1 cellular context compared by ENCODE assay signal in genomic region chr20:370977-371754, GRCh38.
TF ChIP-seq lines count a peak whose summit lies in the region.

No MANE protein-coding gene starts in this region.

TF ChIP-seq in HepG2, 621 proteins besides CTCF, POLR2A, EP300 and RAD21 (continued from another document and continues in another):
- TF ChIP-seq, protein P1, sequence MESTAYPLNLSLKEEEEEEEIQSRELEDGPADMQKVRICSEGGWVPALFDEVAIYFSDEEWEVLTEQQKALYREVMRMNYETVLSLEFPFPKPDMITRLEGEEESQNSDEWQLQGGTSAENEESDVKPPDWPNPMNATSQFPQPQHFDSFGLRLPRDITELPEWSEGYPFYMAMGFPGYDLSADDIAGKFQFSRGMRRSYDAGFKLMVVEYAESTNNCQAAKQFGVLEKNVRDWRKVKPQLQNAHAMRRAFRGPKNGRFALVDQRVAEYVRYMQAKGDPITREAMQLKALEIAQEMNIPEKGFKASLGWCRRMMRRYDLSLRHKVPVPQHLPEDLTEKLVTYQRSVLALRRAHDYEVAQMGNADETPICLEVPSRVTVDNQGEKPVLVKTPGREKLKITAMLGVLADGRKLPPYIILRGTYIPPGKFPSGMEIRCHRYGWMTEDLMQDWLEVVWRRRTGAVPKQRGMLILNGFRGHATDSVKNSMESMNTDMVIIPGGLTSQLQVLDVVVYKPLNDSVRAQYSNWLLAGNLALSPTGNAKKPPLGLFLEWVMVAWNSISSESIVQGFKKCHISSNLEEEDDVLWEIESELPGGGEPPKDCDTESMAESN (CRISPR knock-in tag; conservative IDR thresholded peaks at IDR 0.05): no peak; the same call in 1 of the 2 replicates
- TF ChIP-seq ADNP (CRISPR knock-in tag; IDR thresholded peaks at IDR 0.05) (peak; percentile 23; the same call in 1 of the 2 replicates), ZNF235 (CRISPR knock-in tag; IDR thresholded peaks at IDR 0.05; ENCODE audit: borderline replicate concordance) (no peak), ZNF292 (CRISPR knock-in tag; IDR thresholded peaks at IDR 0.05; ENCODE audit: borderline replicate concordance, low read depth) (no peak), ZNF768 (CRISPR knock-in tag; IDR thresholded peaks at IDR 0.05) (peak; percentile 81), ZNF777 (CRISPR knock-in tag; IDR thresholded peaks at IDR 0.05) (no peak; the same call in 1 of the 2 replicates), ZNF616 (CRISPR knock-in tag; IDR thresholded peaks at IDR 0.05; ENCODE audit: low read depth) (no peak), TCF7L2 (IDR thresholded peaks at IDR 0.05; ENCODE audit: low read depth, low read length) (no peak), SMAD1 (CRISPR knock-in tag; IDR thresholded peaks at IDR 0.05; ENCODE audit: borderline replicate concordance, low read depth) (no peak), ZNF138 (CRISPR knock-in tag; IDR thresholded peaks at IDR 0.05; ENCODE audit: low read depth) (no peak), HNF4A (CRISPR knock-in tag; IDR thresholded peaks at IDR 0.05) (no peak), FOXK1 (CRISPR knock-in tag; IDR thresholded peaks at IDR 0.05; ENCODE audit: borderline replicate concordance, low read depth) (peak; percentile 60), GLI4 (CRISPR knock-in tag; IDR thresholded peaks at IDR 0.05; ENCODE audit: borderline replicate concordance) (no peak), KDM3A (CRISPR knock-in tag; IDR thresholded peaks at IDR 0.05; ENCODE audit: low read depth) (no peak), ZNF788 (CRISPR knock-in tag; IDR thresholded peaks at IDR 0.05; ENCODE audit: borderline replicate concordance) (0 out of 2 replicates have a peak, but pooled peaks have one; percentile 24), HOXA7 (CRISPR knock-in tag; IDR thresholded peaks at IDR 0.05) (no peak), ZNF224 (CRISPR knock-in tag; IDR thresholded peaks at IDR 0.05) (peak; percentile 58; the same call in 1 of the 2 replicates), ZNF180 (CRISPR knock-in tag; IDR thresholded peaks at IDR 0.05; ENCODE audit: borderline replicate concordance, low read depth) (no peak), SKI (IDR thresholded peaks at IDR 0.05; ENCODE audit: partially characterized antibody) (peak; percentile 98), PHF8 (CRISPR knock-in tag; IDR thresholded peaks at IDR 0.05) (no peak; the same call in 1 of the 2 replicates), ZNF773 (CRISPR knock-in tag; IDR thresholded peaks at IDR 0.05; ENCODE audit: borderline replicate concordance) (no peak; the same call in 1 of the 2 replicates), PHF5A (CRISPR knock-in tag; IDR thresholded peaks at IDR 0.05; ENCODE audit: low read depth, unreplicated experiment) (no peak), SP4 (CRISPR knock-in tag; IDR thresholded peaks at IDR 0.05) (no peak), ZNF317 (CRISPR knock-in tag; IDR thresholded peaks at IDR 0.05) (no peak), REST (IDR thresholded peaks at IDR 0.05; ENCODE audit: borderline replicate concordance in 1 of 2, low read depth in 1 of 2, low read length in 2 of 2) (no peak), ZNF414 (CRISPR knock-in tag; IDR thresholded peaks at IDR 0.05) (no peak), IKZF1 (IDR thresholded peaks at IDR 0.05) (no peak), ZNF253 (CRISPR knock-in tag; IDR thresholded peaks at IDR 0.05; ENCODE audit: borderline replicate concordance) (peak; percentile 74; the same call in 1 of the 2 replicates), GRHL1 (CRISPR knock-in tag; conservative IDR thresholded peaks at IDR 0.05) (no peak)
- TF ChIP-seq, protein P2, sequence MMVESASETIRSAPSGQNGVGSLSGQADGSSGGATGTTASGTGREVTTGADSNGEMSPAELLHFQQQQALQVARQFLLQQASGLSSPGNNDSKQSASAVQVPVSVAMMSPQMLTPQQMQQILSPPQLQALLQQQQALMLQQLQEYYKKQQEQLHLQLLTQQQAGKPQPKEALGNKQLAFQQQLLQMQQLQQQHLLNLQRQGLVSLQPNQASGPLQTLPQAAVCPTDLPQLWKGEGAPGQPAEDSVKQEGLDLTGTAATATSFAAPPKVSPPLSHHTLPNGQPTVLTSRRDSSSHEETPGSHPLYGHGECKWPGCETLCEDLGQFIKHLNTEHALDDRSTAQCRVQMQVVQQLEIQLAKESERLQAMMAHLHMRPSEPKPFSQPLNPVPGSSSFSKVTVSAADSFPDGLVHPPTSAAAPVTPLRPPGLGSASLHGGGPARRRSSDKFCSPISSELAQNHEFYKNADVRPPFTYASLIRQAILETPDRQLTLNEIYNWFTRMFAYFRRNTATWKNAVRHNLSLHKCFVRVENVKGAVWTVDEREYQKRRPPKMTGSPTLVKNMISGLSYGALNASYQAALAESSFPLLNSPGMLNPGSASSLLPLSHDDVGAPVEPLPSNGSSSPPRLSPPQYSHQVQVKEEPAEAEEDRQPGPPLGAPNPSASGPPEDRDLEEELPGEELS (CRISPR knock-in tag; IDR thresholded peaks at IDR 0.05): no peak
- TF ChIP-seq, protein P3, sequence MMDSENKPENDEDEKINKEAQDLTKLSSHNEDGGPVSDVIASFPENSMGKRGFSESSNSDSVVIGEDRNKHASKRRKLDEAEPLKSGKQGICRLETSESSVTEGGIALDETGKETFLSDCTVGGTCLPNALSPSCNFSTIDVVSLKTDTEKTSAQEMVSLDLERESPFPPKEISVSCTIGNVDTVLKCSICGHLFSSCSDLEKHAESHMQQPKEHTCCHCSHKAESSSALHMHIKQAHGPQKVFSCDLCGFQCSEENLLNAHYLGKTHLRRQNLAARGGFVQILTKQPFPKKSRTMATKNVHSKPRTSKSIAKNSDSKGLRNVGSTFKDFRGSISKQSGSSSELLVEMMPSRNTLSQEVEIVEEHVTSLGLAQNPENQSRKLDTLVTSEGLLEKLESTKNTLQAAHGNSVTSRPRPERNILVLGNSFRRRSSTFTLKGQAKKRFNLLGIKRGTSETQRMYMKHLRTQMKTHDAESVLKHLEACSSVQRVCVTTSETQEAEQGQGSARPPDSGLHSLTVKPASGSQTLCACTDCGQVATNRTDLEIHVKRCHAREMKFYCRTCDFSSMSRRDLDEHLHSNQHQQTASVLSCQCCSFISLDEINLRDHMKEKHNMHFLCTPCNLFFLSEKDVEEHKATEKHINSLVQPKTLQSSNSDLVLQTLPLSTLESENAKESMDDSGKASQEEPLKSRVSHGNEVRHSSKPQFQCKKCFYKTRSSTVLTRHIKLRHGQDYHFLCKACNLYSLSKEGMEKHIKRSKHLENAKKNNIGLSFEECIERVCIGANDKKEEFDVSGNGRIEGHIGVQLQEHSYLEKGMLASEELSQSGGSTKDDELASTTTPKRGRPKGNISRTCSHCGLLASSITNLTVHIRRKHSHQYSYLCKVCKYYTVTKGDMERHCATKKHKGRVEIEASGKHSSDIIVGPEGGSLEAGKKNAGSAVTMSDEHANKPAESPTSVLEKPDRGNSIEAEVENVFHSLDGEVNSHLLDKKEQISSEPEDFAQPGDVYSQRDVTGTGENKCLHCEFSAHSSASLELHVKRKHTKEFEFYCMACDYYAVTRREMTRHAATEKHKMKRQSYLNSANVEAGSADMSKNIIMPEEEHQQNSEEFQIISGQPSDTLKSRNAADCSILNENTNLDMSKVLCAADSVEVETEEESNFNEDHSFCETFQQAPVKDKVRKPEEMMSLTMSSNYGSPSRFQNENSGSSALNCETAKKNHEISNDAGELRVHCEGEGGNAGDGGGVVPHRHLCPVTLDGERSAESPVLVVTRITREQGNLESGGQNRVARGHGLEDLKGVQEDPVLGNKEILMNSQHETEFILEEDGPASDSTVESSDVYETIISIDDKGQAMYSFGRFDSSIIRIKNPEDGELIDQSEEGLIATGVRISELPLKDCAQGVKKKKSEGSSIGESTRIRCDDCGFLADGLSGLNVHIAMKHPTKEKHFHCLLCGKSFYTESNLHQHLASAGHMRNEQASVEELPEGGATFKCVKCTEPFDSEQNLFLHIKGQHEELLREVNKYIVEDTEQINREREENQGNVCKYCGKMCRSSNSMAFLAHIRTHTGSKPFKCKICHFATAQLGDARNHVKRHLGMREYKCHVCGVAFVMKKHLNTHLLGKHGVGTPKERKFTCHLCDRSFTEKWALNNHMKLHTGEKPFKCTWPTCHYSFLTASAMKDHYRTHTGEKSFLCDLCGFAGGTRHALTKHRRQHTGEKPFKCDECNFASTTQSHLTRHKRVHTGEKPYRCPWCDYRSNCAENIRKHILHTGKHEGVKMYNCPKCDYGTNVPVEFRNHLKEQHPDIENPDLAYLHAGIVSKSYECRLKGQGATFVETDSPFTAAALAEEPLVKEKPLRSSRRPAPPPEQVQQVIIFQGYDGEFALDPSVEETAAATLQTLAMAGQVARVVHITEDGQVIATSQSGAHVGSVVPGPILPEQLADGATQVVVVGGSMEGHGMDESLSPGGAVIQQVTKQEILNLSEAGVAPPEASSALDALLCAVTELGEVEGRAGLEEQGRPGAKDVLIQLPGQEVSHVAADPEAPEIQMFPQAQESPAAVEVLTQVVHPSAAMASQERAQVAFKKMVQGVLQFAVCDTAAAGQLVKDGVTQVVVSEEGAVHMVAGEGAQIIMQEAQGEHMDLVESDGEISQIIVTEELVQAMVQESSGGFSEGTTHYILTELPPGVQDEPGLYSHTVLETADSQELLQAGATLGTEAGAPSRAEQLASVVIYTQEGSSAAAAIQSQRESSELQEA (CRISPR knock-in tag; IDR thresholded peaks at IDR 0.05; ENCODE audit: not compliant biosample characterization): no peak
- TF ChIP-seq, protein P4, sequence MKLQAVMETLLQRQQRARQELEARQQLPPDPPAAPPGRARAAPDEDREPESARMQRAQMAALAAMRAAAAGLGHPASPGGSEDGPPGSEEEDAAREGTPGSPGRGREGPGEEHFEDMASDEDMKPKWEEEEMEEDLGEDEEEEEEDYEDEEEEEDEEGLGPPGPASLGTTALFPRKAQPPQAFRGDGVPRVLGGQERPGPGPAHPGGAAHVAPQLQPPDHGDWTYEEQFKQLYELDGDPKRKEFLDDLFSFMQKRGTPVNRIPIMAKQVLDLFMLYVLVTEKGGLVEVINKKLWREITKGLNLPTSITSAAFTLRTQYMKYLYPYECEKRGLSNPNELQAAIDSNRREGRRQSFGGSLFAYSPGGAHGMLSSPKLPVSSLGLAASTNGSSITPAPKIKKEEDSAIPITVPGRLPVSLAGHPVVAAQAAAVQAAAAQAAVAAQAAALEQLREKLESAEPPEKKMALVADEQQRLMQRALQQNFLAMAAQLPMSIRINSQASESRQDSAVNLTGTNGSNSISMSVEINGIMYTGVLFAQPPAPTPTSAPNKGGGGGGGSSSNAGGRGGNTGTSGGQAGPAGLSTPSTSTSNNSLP (IDR thresholded peaks at IDR 0.05; ENCODE audit: low read depth, low read length): no peak
- TF ChIP-seq, protein P5, sequence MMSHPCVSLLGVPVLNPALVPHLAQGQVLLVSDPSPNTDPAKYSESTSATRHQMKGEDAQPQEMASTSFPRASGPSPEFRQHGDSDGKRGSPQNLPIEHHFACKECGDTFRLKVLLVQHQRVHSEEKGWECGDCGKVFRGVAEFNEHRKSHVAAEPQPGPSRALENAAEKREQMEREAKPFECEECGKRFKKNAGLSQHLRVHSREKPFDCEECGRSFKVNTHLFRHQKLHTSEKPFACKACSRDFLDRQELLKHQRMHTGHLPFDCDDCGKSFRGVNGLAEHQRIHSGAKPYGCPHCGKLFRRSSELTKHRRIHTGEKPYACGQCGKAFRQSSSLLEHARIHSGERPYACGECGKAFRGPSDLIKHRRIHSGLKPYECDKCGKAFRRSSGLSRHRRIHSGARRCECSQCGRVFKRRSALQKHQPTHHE (CRISPR knock-in tag; IDR thresholded peaks at IDR 0.05; ENCODE audit: borderline replicate concordance): no peak
- TF ChIP-seq, protein P6, sequence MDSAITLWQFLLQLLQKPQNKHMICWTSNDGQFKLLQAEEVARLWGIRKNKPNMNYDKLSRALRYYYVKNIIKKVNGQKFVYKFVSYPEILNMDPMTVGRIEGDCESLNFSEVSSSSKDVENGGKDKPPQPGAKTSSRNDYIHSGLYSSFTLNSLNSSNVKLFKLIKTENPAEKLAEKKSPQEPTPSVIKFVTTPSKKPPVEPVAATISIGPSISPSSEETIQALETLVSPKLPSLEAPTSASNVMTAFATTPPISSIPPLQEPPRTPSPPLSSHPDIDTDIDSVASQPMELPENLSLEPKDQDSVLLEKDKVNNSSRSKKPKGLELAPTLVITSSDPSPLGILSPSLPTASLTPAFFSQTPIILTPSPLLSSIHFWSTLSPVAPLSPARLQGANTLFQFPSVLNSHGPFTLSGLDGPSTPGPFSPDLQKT (CRISPR knock-in tag; IDR thresholded peaks at IDR 0.05; ENCODE audit: borderline replicate concordance): no peak
